Comparison of ENCODE assay signal across 11 cellular contexts in the genomic region with DNA sequence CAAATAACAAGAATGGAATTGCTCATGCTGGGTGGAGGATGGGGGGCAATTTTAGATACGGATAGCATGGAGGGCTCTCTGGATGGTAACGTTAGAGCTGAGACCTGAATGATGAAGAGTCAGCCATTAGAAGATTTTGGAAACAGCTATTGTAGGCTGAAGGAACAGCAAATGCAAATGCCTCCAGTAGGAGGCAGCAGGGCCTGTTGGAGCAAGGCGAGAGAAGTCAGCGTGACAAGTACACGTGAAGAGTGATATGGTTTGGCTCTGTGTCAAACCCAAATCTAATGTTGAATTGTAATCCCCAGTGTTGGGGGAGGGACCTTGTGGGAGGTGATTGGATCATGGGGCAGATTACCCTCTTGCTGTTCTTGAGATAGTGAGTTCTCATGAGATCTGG. TPM values are rescaled to one million over a fixed set of nuclear protein-coding genes. Genes with fewer than 3 reads are reported as not detected.
DNase-seq lines count a peak whose midpoint lies in the region; ATAC-seq and TF ChIP-seq lines count a peak whose summit lies in the region.
"Had no signal": no experiment of that assay in that cellular context is flagged by ENCODE, and none has a peak within 500 bp of the region (broad histone marks: within the 10 kb centered on the region; RNA-seq: fewer than 3 reads in every experiment).

No MANE protein-coding gene starts in this region.

- no peaks in the 10 kb centered on the region for H3K27me3 Mint-ChIP-seq in CD8-positive, alpha-beta memory T cell
- H3K27me3 Mint-ChIP-seq: activated naive CD8-positive, alpha-beta T cell treated with anti-CD3 and anti-CD28 coated beads, Interleukin-2, amount 10 ng/mL, durations not matched to agents 7 days and 5 days had no signal

- no peaks in the 10 kb centered on the region for H3K9me3 ChIP-seq in CD8-positive, alpha-beta memory T cell (ENCODE audit: low read length)

- TF ChIP-seq CTCF in GM10248 (IDR thresholded peaks at IDR 0.05; ENCODE audit: control extremely low read depth, extremely low read depth, low read depth, missing control alignments): peak; percentile 7
- TF ChIP-seq CTCF in LNCaP clone FGC (IDR thresholded peaks at IDR 0.05; ENCODE audit: control insufficient read depth, extremely low read depth, insufficient read depth): peak; percentile 64

- ATAC-seq in GM18861 (IDR thresholded peaks at IDR 0.05; ENCODE audit: unreplicated experiment): no peak

- no peak overlapping the region for H3K4me2 ChIP-seq in mesendoderm (ENCODE audit: low read length)

- H2BK5ac ChIP-seq in mesendoderm (ENCODE audit: low read length): no peak overlapping the region

- H3K27ac Mint-ChIP-seq in CD8-positive, alpha-beta memory T cell: no peak overlapping the region
- H3K27ac Mint-ChIP-seq: activated naive CD8-positive, alpha-beta T cell treated with anti-CD3 and anti-CD28 coated beads, Interleukin-2, amount 10 ng/mL, durations not matched to agents 7 days and 5 days had no signal

- H3K36me3 Mint-ChIP-seq in CD8-positive, alpha-beta memory T cell: no peaks in the 10 kb centered on the region
- H3K36me3 Mint-ChIP-seq: activated naive CD8-positive, alpha-beta T cell treated with anti-CD3 and anti-CD28 coated beads, Interleukin-2, amount 10 ng/mL, durations not matched to agents 7 days and 5 days had no signal

- no peak overlapping the region for H2BK120ac ChIP-seq in mesendoderm (ENCODE audit: low read depth, low read length)

- CTCF ChIA-PET in GM10248 (lab: Yijun Ruan, JAX): no interaction called here
- CTCF ChIA-PET in CD8-positive, alpha-beta memory T cell (lab: Charles Lee): no interaction called here

- H3K27ac ChIP-seq in mesendoderm (ENCODE audit: low read depth, low read length): no peak overlapping the region
- H3K27ac ChIP-seq in CD8-positive, alpha-beta memory T cell (ENCODE audit: low read depth, low read length): no peak overlapping the region

- H3K18ac ChIP-seq in mesendoderm (ENCODE audit: low read length): no peak overlapping the region

- no peak overlapping the region for H4K8ac ChIP-seq in mesendoderm (ENCODE audit: low read depth, low read length)

- H3K4ac ChIP-seq in mesendoderm (ENCODE audit: low read depth, low read length): no peak overlapping the region

- POLR2A ChIA-PET in GM10248 (lab: Yijun Ruan, JAX): no interaction called here
- POLR2A ChIA-PET in CD8-positive, alpha-beta memory T cell (lab: Charles Lee): no interaction called here

- no peak overlapping the region for H3K4me3 Mint-ChIP-seq in CD8-positive, alpha-beta memory T cell
- H3K4me3 Mint-ChIP-seq: activated naive CD8-positive, alpha-beta T cell treated with anti-CD3 and anti-CD28 coated beads, Interleukin-2, amount 10 ng/mL, durations not matched to agents 7 days and 5 days had no signal

- no peak overlapping the region for H3K4me3 ChIP-seq in LNCaP clone FGC (ENCODE audit: low read depth, low read length)
- no peak overlapping the region for H3K4me3 ChIP-seq in mesendoderm (ENCODE audit: low read length)
- no peak overlapping the region for H3K4me3 ChIP-seq in CD8-positive, alpha-beta memory T cell (ENCODE audit: low read length)

- no peaks in the 10 kb centered on the region for H3K4me1 Mint-ChIP-seq in CD8-positive, alpha-beta memory T cell
- H3K4me1 Mint-ChIP-seq: activated naive CD8-positive, alpha-beta T cell treated with anti-CD3 and anti-CD28 coated beads, Interleukin-2, amount 10 ng/mL, durations not matched to agents 7 days and 5 days had no signal

- WGBS in mesendoderm (ENCODE audit: extremely low coverage, insufficient coverage, low lambda C conversion rate): no CpG with 5 or more reads among the region's 5 CpGs

- no peak overlapping the region for H3K56ac ChIP-seq in mesendoderm (ENCODE audit: low read length)

- no peak overlapping the region for H3K9ac ChIP-seq in mesendoderm (ENCODE audit: low read length)

- H4K5ac ChIP-seq in mesendoderm (ENCODE audit: low read length): no peak overlapping the region

- no peaks in the 10 kb centered on the region for H3K79me2 ChIP-seq in mesendoderm (ENCODE audit: control insufficient read depth, insufficient read depth, low read length)

- H2AK5ac ChIP-seq in mesendoderm (ENCODE audit: low read length): no peak overlapping the region

- H3K23ac ChIP-seq in mesendoderm (ENCODE audit: low read length): no peak overlapping the region

- no peaks in the 10 kb centered on the region for H3K36me3 ChIP-seq in mesendoderm (ENCODE audit: control insufficient read depth, insufficient read depth, low read length)
- H3K36me3 ChIP-seq in CD8-positive, alpha-beta memory T cell (ENCODE audit: insufficient read depth, low read length): no peaks in the 10 kb centered on the region

- peaks cover 10 to 16% (median 12%) of the 10 kb centered on the region in 5 donors for H3K9me3 Mint-ChIP-seq in CD8-positive, alpha-beta memory T cell

- no peaks in the 10 kb centered on the region for H3K4me1 ChIP-seq in mesendoderm (ENCODE audit: control insufficient read depth, low read depth, low read length)
- no peaks in the 10 kb centered on the region for H3K4me1 ChIP-seq in CD8-positive, alpha-beta memory T cell (ENCODE audit: insufficient read depth, low read length)

- no peaks in the 10 kb centered on the region for H3K27me3 ChIP-seq in mesendoderm (ENCODE audit: insufficient read depth, low read length, poor library complexity)
- no peaks in the 10 kb centered on the region for H3K27me3 ChIP-seq in CD8-positive, alpha-beta memory T cell (ENCODE audit: insufficient read depth, low read length, poor library complexity, severe bottlenecking)

- DNase-seq in GM10248 (ENCODE audit: extremely low spot score) (no peak), LNCaP clone FGC (ENCODE audit: low read depth) (no peak), dermis microvascular lymphatic vessel endothelial cell (ENCODE audit: low read depth in 2 of 2) (peak; percentile 17 to 54), mesendoderm (peak; percentile 73), OCI-M2 (lab: John Stamatoyannopoulos, UW; ENCODE audit: unreplicated experiment) (no peak)
- no peak for DNase-seq in stimulated activated CD4-positive, alpha-beta T cell treated with anti-CD3 and anti-CD28 coated beads, Interleukin-1b, Interleukin-23, amount 100 ng/mL, for 48 hours
- no peak for DNase-seq in CD8-positive, alpha-beta memory T cell
- DNase-seq: activated CD4-positive, CD25-positive, alpha-beta regulatory T cell treated with anti-CD3 and anti-CD28 coated beads, Interleukin-2, amount 50 U/mL, for 72 hours; activated naive CD8-positive, alpha-beta T cell treated with anti-CD3 and anti-CD28 coated beads, Interleukin-2, amount 10 ng/mL, durations not matched to agents 7 days and 5 days; nucleus accumbens had no signal

- H2BK15ac ChIP-seq in mesendoderm (replicated peaks; ENCODE audit: low read depth): no peak overlapping the region

- no peaks in the 10 kb centered on the region for H3K79me1 ChIP-seq in mesendoderm (ENCODE audit: low read length)

RNA-seq across cellular contexts. Expression of gene SOD3, which starts 59.3 kb away (rescaled TPM):
- total RNA-seq in dermis microvascular lymphatic vessel endothelial cell: not detected in 2 replicates
- 0.87 TPM for polyA plus RNA-seq in mesendoderm (2013, experiment 1 of 2)
- 0.92 TPM for polyA plus RNA-seq in mesendoderm (2013, experiment 2 of 2)
- total RNA-seq in CD8-positive, alpha-beta memory T cell: not detected
- polyA plus RNA-seq in CD8-positive, alpha-beta memory T cell: not detected
- total RNA-seq: activated naive CD8-positive, alpha-beta T cell treated with anti-CD3 and anti-CD28 coated beads, Interleukin-2, amount 10 ng/mL, durations not matched to agents 7 days and 5 days had no signal

Comparison
In these comparisons a context has a peak if more than half of its experiments do, and no peak if none do; other contexts are left out.
1. DNase-seq: peak in dermis microvascular lymphatic vessel endothelial cell (2 of 2) and mesendoderm (single experiment); none in GM10248 (single experiment), LNCaP clone FGC (single experiment), OCI-M2 (single experiment), stimulated activated CD4-positive, alpha-beta T cell treated with anti-CD3 and anti-CD28 coated beads, Interleukin-1b, Interleukin-23, amount 100 ng/mL, for 48 hours (single experiment) and CD8-positive, alpha-beta memory T cell (0 of 5).